8 cellular contexts compared by ENCODE assay signal in genomic region chr3:196739671-196740475, GRCh38. TPM values are rescaled to one million over a fixed set of nuclear protein-coding genes. Genes with fewer than 3 reads are reported as not detected.
DNase-seq lines count a peak whose midpoint lies in the region; ATAC-seq and TF ChIP-seq lines count a peak whose summit lies in the region.

Gene PAK2 (plus strand): TSS chr3:196739857. CDS start chr3:196782647, 42,790 bp downstream.

- H3K27ac ChIP-seq in KMS-11 (peak within 1 kb of the TSS; percentile 94), epithelial cell of prostate (peak within 1 kb of the TSS; percentile 87)

- no peak for TF ChIP-seq CTCF in KMS-11 (conservative IDR thresholded peaks at IDR 0.05; ENCODE audit: low read depth, low read length)

- H3K9ac ChIP-seq in KMS-11, result peak within 1 kb of the TSS; percentile 93

- peak within 1 kb of the TSS; percentile 96 for H3K4me3 ChIP-seq in KMS-11 (IDR thresholded peaks at IDR 0.05; ENCODE audit: insufficient read depth, low read depth, low read length)
- H3K4me3 ChIP-seq in mononuclear cell (ENCODE audit: low read length), result peak within 1 kb of the TSS; percentile 91

- H3K27me3 ChIP-seq in KMS-11 (ENCODE audit: insufficient read depth, low read depth) (no peaks in the 10 kb centered on the region), mononuclear cell (ENCODE audit: insufficient read depth, low read length) (no peaks in the 10 kb centered on the region)

- peak within 1 kb of the TSS; percentile 72 for H2AFZ ChIP-seq in KMS-11 (ENCODE audit: low read depth)

- H4K20me1 ChIP-seq in KMS-11 (ENCODE audit: insufficient read depth), result peaks cover 5% of the 10 kb centered on the region; the same call in 1 of the 2 replicates

- DNase-seq in DMS114 treated with DMSO at 0.1 percent for 48 hours (lab: John Stamatoyannopoulos, UW; ENCODE audit: unreplicated experiment) (peak; percentile 90), epithelial cell of prostate (ENCODE audit: low read depth, low spot score) (no peak)
- peak; percentile 91 for DNase-seq in activated T-cell treated with anti-CD3 and anti-CD28 coated beads, Interleukin-2, amount 50 U/mL, for 1 hour
- peak; percentile 87 to 91 for DNase-seq in stimulated activated CD8-positive, alpha-beta memory T cell treated with anti-CD3 and anti-CD28 coated beads, Interleukin-2, amount 100 ng/mL, for 48 hours (ENCODE audit: low read depth in 2 of 2)

- ATAC-seq in GM21717 (IDR thresholded peaks at IDR 0.05; ENCODE audit: unreplicated experiment), result peak; percentile 77

- H3K36me3 ChIP-seq in KMS-11 (ENCODE audit: insufficient read depth), result no peaks in the 10 kb centered on the region

- no peaks in the 10 kb centered on the region for H3K9me3 ChIP-seq in mononuclear cell (ENCODE audit: low read depth, low read length)

- peak within 1 kb of the TSS; percentile 72 for H3K4me2 ChIP-seq in KMS-11

- H3K79me2 ChIP-seq in KMS-11 (ENCODE audit: insufficient read depth, low read depth), result peaks cover 47% of the 10 kb centered on the region

- H3K4me1 ChIP-seq in KMS-11 (ENCODE audit: low read depth, poor library complexity, severe bottlenecking) (peaks cover 27% of the 10 kb centered on the region), mononuclear cell (ENCODE audit: insufficient read depth, low read length) (peaks cover 34% of the 10 kb centered on the region)

TF ChIP-seq in PFSK-1, 5 proteins besides CTCF, POLR2A, EP300 and RAD21:
- TF ChIP-seq SIN3A (IDR thresholded peaks at IDR 0.05; ENCODE audit: borderline replicate concordance, insufficient read depth, low read length) (peak; percentile 35; the same call in 1 of the 2 replicates), POLR2AphosphoS5 (IDR thresholded peaks at IDR 0.05; ENCODE audit: low read depth, low read length) (peak; percentile 63), FOXP2 (optimal IDR thresholded peaks at IDR 0.05; ENCODE audit: borderline replicate concordance, extremely low read depth, extremely low read length, insufficient read depth) (peak; percentile 58), REST (IDR thresholded peaks at IDR 0.05; ENCODE audit: insufficient read depth in 1 of 2, low read depth in 2 of 2, low read length in 2 of 2) (no peak), TAF1 (IDR thresholded peaks at IDR 0.05; ENCODE audit: borderline replicate concordance, insufficient read depth, low read length) (peak; percentile 63; the same call in 1 of the 2 replicates)

RNA-seq across cellular contexts. Expression of gene PAK2, which starts in this region (rescaled TPM):
- 45.6 TPM for polyA plus RNA-seq in PFSK-1 (2012; ENCODE audit: insufficient read length, low read depth)
- 37.9 TPM for total RNA-seq in mononuclear cell
